ENCODE assay signal across 19 cellular contexts in genomic region chr10:109964318-109964717, GRCh38. TPM values are rescaled to one million over a fixed set of nuclear protein-coding genes. Genes with fewer than 3 reads are reported as not detected.
DNase-seq lines count a peak whose midpoint lies in the region; ATAC-seq, FAIRE-seq and TF ChIP-seq lines count a peak whose summit lies in the region.
"Had no signal": no experiment of that assay in that cellular context is flagged by ENCODE, and none has a peak within 500 bp of the region (broad histone marks: within the 10 kb centered on the region; RNA-seq: fewer than 3 reads in every experiment).

No MANE protein-coding gene starts in this region.

- DNase-seq in K562 (ENCODE audit: extremely low read depth in 1 of 4, low spot score in 3 of 4): no peak
- no peak for DNase-seq in glutamatergic neuron
- DNase-seq in progenitor cell of endocrine pancreas (ENCODE audit: low spot score, unreplicated experiment): no peak
- DNase-seq in ACHN: no peak
- no peak for DNase-seq in midbrain (lab: John Stamatoyannopoulos, UW)
- no peak for DNase-seq in LoVo (ENCODE audit: low spot score)
- DNase-seq: AML-193; Calu3; CD8-positive, alpha-beta T cell; DMS79 treated with DMSO at 0.1 percent for 48 hours; GF-D8; HCEC 1CT; HFFc6 had no signal

- H3K9ac ChIP-seq in K562 (ENCODE audit: insufficient read depth in 1 of 2, low read depth in 2 of 2, low read length in 2 of 2): no peak overlapping the region
- H3K9ac ChIP-seq: BLaER1, KMS-11 had no signal

- no peaks in the 10 kb centered on the region for H3K9me1 ChIP-seq in K562 (ENCODE audit: control insufficient read depth, insufficient read depth, low read length)

- POLR2A ChIA-PET in HEK293 (lab: Yijun Ruan, JAX) (no interaction called here), K562 (lab: Yijun Ruan, JAX) (no interaction called here)

- H3K4me3 Mint-ChIP-seq in glutamatergic neuron (ENCODE audit: unreplicated experiment): no peak overlapping the region
- H3K4me3 Mint-ChIP-seq in progenitor cell of endocrine pancreas (ENCODE audit: low read depth): no peak overlapping the region
- H3K4me3 Mint-ChIP-seq: CD8-positive, alpha-beta T cell; HFFc6; IgD-negative memory B cell had no signal

- no peak overlapping the region for H3K4me2 ChIP-seq in K562 (ENCODE audit: insufficient read depth, low read length)
- H3K4me2 ChIP-seq: BLaER1, KMS-11 had no signal

- H3K36me3 Mint-ChIP-seq in glutamatergic neuron (ENCODE audit: unreplicated experiment) (no peaks in the 10 kb centered on the region), progenitor cell of endocrine pancreas (ENCODE audit: insufficient read depth) (no peaks in the 10 kb centered on the region)
- H3K36me3 Mint-ChIP-seq: CD8-positive, alpha-beta T cell had no signal

- peaks cover 46% of the 10 kb centered on the region for H3K4me1 Mint-ChIP-seq in glutamatergic neuron (ENCODE audit: low read depth, unreplicated experiment)
- peaks cover 54% of the 10 kb centered on the region for H3K4me1 Mint-ChIP-seq in progenitor cell of endocrine pancreas (ENCODE audit: low read depth)

- H3K36me3 ChIP-seq in HEK293 (ENCODE audit: control insufficient read depth in 2 of 2, insufficient read depth in 1 of 2, low read length in 2 of 2) (no peaks in the 10 kb centered on the region), K562 (ENCODE audit: control insufficient read depth, insufficient read depth, low read length) (no peaks in the 10 kb centered on the region)
- H3K36me3 ChIP-seq: BLaER1 had no signal

- peaks cover 2% of the 10 kb centered on the region for H3K27me3 Mint-ChIP-seq in glutamatergic neuron (ENCODE audit: unreplicated experiment)
- peaks cover 17% of the 10 kb centered on the region for H3K27me3 Mint-ChIP-seq in progenitor cell of endocrine pancreas

- no peak for FAIRE-seq in K562 (lab: Jason Lieb, UNC)
- FAIRE-seq: A204.1 had no signal

- H3K27ac Mint-ChIP-seq in glutamatergic neuron (ENCODE audit: unreplicated experiment): peak overlapping the region; percentile 33
- H3K27ac Mint-ChIP-seq in progenitor cell of endocrine pancreas: peak overlapping the region; percentile 10
- H3K27ac Mint-ChIP-seq: CD8-positive, alpha-beta T cell; HFFc6 had no signal

- ATAC-seq in K562: no peak
- ATAC-seq: CD8-positive, alpha-beta T cell had no signal

- no peak for TF ChIP-seq EP300 in K562 (IDR thresholded peaks at IDR 0.05; ENCODE audit: low read length)

- no peak overlapping the region for H2AFZ ChIP-seq in K562 (ENCODE audit: low read depth, low read length)

- CTCF ChIA-PET in HEK293 (lab: Yijun Ruan, JAX) (interaction anchor here (0.6 to 4.4 kb wide), 4 partner anchors 13 to 597 kb away, joined by 3 to 17 read pairs (median 5); no protein-coding TSS in a partner anchor), K562 (lab: Yijun Ruan, JAX; ENCODE audit: low intra/inter-chr PET ratio) (no interaction called here)

- in situ Hi-C loops in K562 (cut with MboI) (no loop called here), ACHN (cut with HindIII; ENCODE audit: low pct_ligation_motif_present, low pct_unique_long_range_greater_than_20kb, low sequenced_read_pairs) (no loop called here)

- TF ChIP-seq RAD21 in K562 (CRISPR knock-in tag; conservative IDR thresholded peaks at IDR 0.05 in 1 of 2, IDR thresholded peaks at IDR 0.05 in 1 of 2): no peak

- no peaks in the 10 kb centered on the region for H3K27me3 ChIP-seq in K562 (ENCODE audit: control insufficient read depth in 2 of 2, insufficient read depth in 2 of 2, low read length in 2 of 2)
- H3K27me3 ChIP-seq: BLaER1 had no signal

- H3K4me3 ChIP-seq in HEK293 (ENCODE audit: low read depth, low read length) (no peak overlapping the region), K562 (no peak overlapping the region)
- H3K4me3 ChIP-seq: BLaER1 had no signal

- no peaks in the 10 kb centered on the region for H3K9me3 Mint-ChIP-seq in glutamatergic neuron (ENCODE audit: unreplicated experiment)
- no peaks in the 10 kb centered on the region for H3K9me3 Mint-ChIP-seq in progenitor cell of endocrine pancreas (ENCODE audit: low read depth)
- H3K9me3 Mint-ChIP-seq: CD8-positive, alpha-beta T cell; HFFc6; IgD-negative memory B cell had no signal

- intact Hi-C loops in K562 (cut with micrococcal nuclease): no loop called here

- no peaks in the 10 kb centered on the region for H3K79me2 ChIP-seq in K562 (ENCODE audit: control insufficient read depth, insufficient read depth, low read length)

- H3K9me3 ChIP-seq in HEK293 (ENCODE audit: control insufficient read depth, insufficient read depth, low read depth, low read length) (no peaks in the 10 kb centered on the region), K562 (replicated peaks; ENCODE audit: control insufficient read depth, insufficient read depth, low read depth, low read length) (no peaks in the 10 kb centered on the region)
- H3K9me3 ChIP-seq: BLaER1 had no signal

- no peak for TF ChIP-seq POLR2A in K562 (conservative IDR thresholded peaks at IDR 0.05)

- 25% methylated on average over 7 of the region's 10 CpGs for WGBS in K562 (ENCODE audit: insufficient coverage, low coverage, missing lambda C conversion rate)

- TF ChIP-seq CTCF in HEK293 (tag by site-specific recombination; IDR thresholded peaks at IDR 0.05) (no peak), K562 (IDR thresholded peaks at IDR 0.05 in 2 of 3, conservative IDR thresholded peaks at IDR 0.05 in 1 of 3; ENCODE audit: insufficient read depth in 2 of 3, low read depth in 1 of 3, low read length in 3 of 3) (no peak), glutamatergic neuron (IDR thresholded peaks at IDR 0.05; ENCODE audit: partially characterized antibody, unreplicated experiment) (no peak), progenitor cell of endocrine pancreas (IDR thresholded peaks at IDR 0.05; ENCODE audit: unreplicated experiment) (no peak)

- no TSS peak for BruUV-seq in K562 (replicated peaks; lab: Mats Ljungman, UMichigan)

- H4K20me1 ChIP-seq in K562 (replicated peaks; ENCODE audit: control insufficient read depth, insufficient read depth, low read length): no peaks in the 10 kb centered on the region
- H4K20me1 ChIP-seq: BLaER1 had no signal

- H3K27ac ChIP-seq in HEK293 (ENCODE audit: extremely low read depth, low read depth, low read length) (no peak overlapping the region), K562 (ENCODE audit: extremely low read depth, low read depth, low read length) (no peak overlapping the region)
- H3K27ac ChIP-seq: BLaER1, HL-60, KMS-11 had no signal

- H3K4me1 ChIP-seq in HEK293 (ENCODE audit: control insufficient read depth, insufficient read depth, low read length) (peaks cover 36% of the 10 kb centered on the region), K562 (replicated peaks in 1 of 2; ENCODE audit: control insufficient read depth in 2 of 2, insufficient read depth in 2 of 2, low read length in 2 of 2) (peaks cover 0 to 8% of the 10 kb centered on the region in 2 experiments; a peak in 2 of 5 replicates)
- H3K4me1 ChIP-seq: BLaER1 had no signal

TF ChIP-seq in K562, 482 proteins besides CTCF, POLR2A, EP300 and RAD21:
- TF ChIP-seq ILK (tag; IDR thresholded peaks at IDR 0.05; ENCODE audit: borderline replicate concordance, low read depth): no peak
- 0 out of 2 replicates have a peak, but pooled peaks have one; percentile 20 for TF ChIP-seq ZNF121 (CRISPR knock-in tag; conservative IDR thresholded peaks at IDR 0.05)

RNA-seq across cellular contexts. Expression of gene XPNPEP1, which starts 41.0 kb away (rescaled TPM):
- 76.3 and 157 TPM in 2 replicates for total RNA-seq in K562 (2011; cell fraction: chromatin; rRNA removed; ENCODE audit: low replicate concordance)
- total RNA-seq in K562 (2011; cell fraction: nucleolus; rRNA removed): 77.2 and 79.0 TPM in 2 replicates
- total RNA-seq in K562 (2011; cell fraction: nucleoplasm; rRNA removed): 76.5 and 76.6 TPM in 2 replicates
- total RNA-seq in K562 (2014; rRNA removed) (40.1 and 50.2 TPM in 2 replicates), K562 (2014; rRNA removed; fragmentation: Illumina TruSeq; extraction: Trizol) (37.7 and 39.8 TPM in 2 replicates), K562 (2015; rRNA removed; fragmentation: Illumina TruSeq; extraction: Trizol) (35.6 and 39.1 TPM in 2 replicates), K562 (2021) (32.8 and 43.0 TPM in 2 replicates), glutamatergic neuron (ENCODE audit: unreplicated experiment) (51.4 TPM), progenitor cell of endocrine pancreas (40.0 and 66.8 TPM in 2 replicates)
- polyA plus RNA-seq in K562 (2011; rRNA removed) (93.5 and 120 TPM in 2 replicates), K562 (2014; fragmentation: Illumina TruSeq; extraction: Trizol) (62.6 and 66.5 TPM in 2 replicates), K562 (2014; fragmentation: Nextera tagmentation; extraction: Ambion mirVana) (10 to 100 TPM; 24.2 to 50.6 TPM), K562 (2014; rRNA removed) (42.2 and 58.7 TPM in 2 replicates)
- 250 and 271 TPM in 2 replicates for polyA plus RNA-seq in K562 (2011; cell fraction: cytosol; rRNA removed)
- 148 and 194 TPM in 2 replicates for polyA plus RNA-seq in K562 (2011; cell fraction: nucleus; rRNA removed)
- polyA plus RNA-seq in K562 (2012): 29.6 and 49.8 TPM in 2 replicates
- 159 and 165 TPM in 2 replicates for polyA minus RNA-seq in K562 (2011; rRNA and poly(A)+ RNA removed)
- polyA minus RNA-seq in K562 (2011; cell fraction: cytosol; rRNA and poly(A)+ RNA removed): 75.6 and 82.5 TPM in 2 replicates
- polyA minus RNA-seq in K562 (2011; cell fraction: nucleus; rRNA and poly(A)+ RNA removed): 67.7 and 116 TPM in 2 replicates

RNA-seq across cellular contexts. Expression of gene ADD3, which starts 43.5 kb away (rescaled TPM):
- 118 and 251 TPM in 2 replicates for total RNA-seq in K562 (2011; cell fraction: chromatin; rRNA removed; ENCODE audit: low replicate concordance)
- total RNA-seq in K562 (2011; cell fraction: nucleolus; rRNA removed): 39.9 and 58.7 TPM in 2 replicates
- 91.3 and 97.2 TPM in 2 replicates for total RNA-seq in K562 (2011; cell fraction: nucleoplasm; rRNA removed)
- total RNA-seq in K562 (2014; rRNA removed) (24.7 and 25.4 TPM in 2 replicates), K562 (2014; rRNA removed; fragmentation: Illumina TruSeq; extraction: Trizol) (44.9 and 52.7 TPM in 2 replicates), K562 (2015; rRNA removed; fragmentation: Illumina TruSeq; extraction: Trizol) (42.6 and 46.0 TPM in 2 replicates), K562 (2021) (31.7 and 32.3 TPM in 2 replicates), glutamatergic neuron (ENCODE audit: unreplicated experiment) (22.8 TPM), progenitor cell of endocrine pancreas (111 and 117 TPM in 2 replicates)
- polyA plus RNA-seq in K562 (2011; rRNA removed) (98.7 and 125 TPM in 2 replicates), K562 (2014; fragmentation: Illumina TruSeq; extraction: Trizol) (53.4 and 95.6 TPM in 2 replicates), K562 (2014; fragmentation: Nextera tagmentation; extraction: Ambion mirVana) (10 to 100 TPM; 13.2 to 15.1 TPM), K562 (2014; rRNA removed) (25.1 and 31.7 TPM in 2 replicates)
- 17.4 and 51.0 TPM in 2 replicates for polyA plus RNA-seq in K562 (2011; cell fraction: cytosol; rRNA removed)
- 70.6 and 117 TPM in 2 replicates for polyA plus RNA-seq in K562 (2011; cell fraction: nucleus; rRNA removed)
- 36.4 and 43.2 TPM in 2 replicates for polyA plus RNA-seq in K562 (2012)
- polyA minus RNA-seq in K562 (2011; rRNA and poly(A)+ RNA removed): 153 TPM in 2 replicates
- polyA minus RNA-seq in K562 (2011; cell fraction: cytosol; rRNA and poly(A)+ RNA removed): 28.1 and 63.8 TPM in 2 replicates
- polyA minus RNA-seq in K562 (2011; cell fraction: nucleus; rRNA and poly(A)+ RNA removed): 40.8 and 87.7 TPM in 2 replicates

Comparison
In these comparisons a context has a peak if more than half of its experiments do, and no peak if none do; other contexts are left out.
1. Of the 44 proteins assayed by ChIP-seq in both K562 and HEK293: peak only in K562: none; only in HEK293: none; in both: ZNF121; in neither: 43.